In genomic region chr11:45832835-45833446, GRCh38 we compare ENCODE assay signal across 25 cellular contexts. TPM values are rescaled to one million over a fixed set of nuclear protein-coding genes. Genes with fewer than 3 reads are reported as not detected.
DNase-seq lines count a peak whose midpoint lies in the region; ATAC-seq, FAIRE-seq and TF ChIP-seq lines count a peak whose summit lies in the region.
"Had no signal": no experiment of that assay in that cellular context is flagged by ENCODE, and none has a peak within 500 bp of the region (broad histone marks: within the 10 kb centered on the region; RNA-seq: fewer than 3 reads in every experiment).

No MANE protein-coding gene starts in this region.

- H3K36me3 ChIP-seq in HepG2 (replicated peaks in 1 of 2; ENCODE audit: control insufficient read depth in 1 of 2, insufficient read depth in 2 of 2, low read length in 2 of 2) (no peaks in the 10 kb centered on the region), right lobe of liver (no peaks in the 10 kb centered on the region)
- H3K36me3 ChIP-seq: BLaER1, Peyer's patch had no signal

- FAIRE-seq in HepG2 (lab: Jason Lieb, UNC), result no peak
- FAIRE-seq: GM12892 had no signal

- no peak overlapping the region for H3K4me3 ChIP-seq in HepG2 (replicated peaks in 1 of 3; ENCODE audit: insufficient read depth in 1 of 3, low read depth in 2 of 3, low read length in 3 of 3)
- no peak overlapping the region for H3K4me3 ChIP-seq in right lobe of liver
- H3K4me3 ChIP-seq: BLaER1, Peyer's patch had no signal

- no peaks in the 10 kb centered on the region for H3K4me1 ChIP-seq in HepG2 (ENCODE audit: insufficient read depth, low read length)
- H3K4me1 ChIP-seq in right lobe of liver, result peaks cover 0 to 9% (median 0%) of the 10 kb centered on the region in 4 donors
- H3K4me1 ChIP-seq: BLaER1, Peyer's patch had no signal

- intact Hi-C loops in HepG2 (cut with micrococcal nuclease; ENCODE audit: unreplicated experiment), result no loop called here
- intact Hi-C loops in right lobe of liver (cut with DNase I), result no loop called here

- TF ChIP-seq EP300 in HepG2 (IDR thresholded peaks at IDR 0.05; ENCODE audit: low read depth in 2 of 2, low read length in 2 of 2) (no peak), HepG2 (CRISPR knock-in tag; IDR thresholded peaks at IDR 0.05; ENCODE audit: borderline replicate concordance) (no peak)

- TF ChIP-seq CTCF in HepG2 (CRISPR knock-in tag; IDR thresholded peaks at IDR 0.05) (no peak), right lobe of liver (IDR thresholded peaks at IDR 0.05) (no peak), WTC11 (IDR thresholded peaks at IDR 0.05) (no peak)

- no peak overlapping the region for H3K4me3 Mint-ChIP-seq in WTC11
- H3K4me3 Mint-ChIP-seq: CD4-positive, CD25-positive, alpha-beta regulatory T cell had no signal

- H3K79me2 ChIP-seq in HepG2 (ENCODE audit: insufficient read depth, low read length), result no peaks in the 10 kb centered on the region

- no peak overlapping the region for H3K27ac Mint-ChIP-seq in WTC11

- H3K4me1 Mint-ChIP-seq in WTC11, result no peaks in the 10 kb centered on the region

- peaks cover 0 to 11% of the 10 kb centered on the region in 2 experiments; a peak in 1 of 5 replicates for H3K27me3 ChIP-seq in HepG2 (ENCODE audit: control insufficient read depth in 1 of 2, insufficient read depth in 2 of 2, low read length in 2 of 2)
- no peaks in the 10 kb centered on the region for H3K27me3 ChIP-seq in right lobe of liver
- H3K27me3 ChIP-seq: BLaER1, Peyer's patch had no signal

- H3K36me3 Mint-ChIP-seq in WTC11, result no peaks in the 10 kb centered on the region
- H3K36me3 Mint-ChIP-seq: CD4-positive, CD25-positive, alpha-beta regulatory T cell had no signal

- POLR2A ChIA-PET in HepG2 (lab: Yijun Ruan, JAX) (interaction anchor here (0.9 kb wide), 1 partner anchor 34 kb away, joined by 3 read pairs; no protein-coding TSS in a partner anchor), WTC11 (lab: Charles Lee) (interaction anchor here (0.6 kb wide), 1 partner anchor 195 kb away, joined by 4 read pairs; no protein-coding TSS in a partner anchor)

- peaks cover 24% of the 10 kb centered on the region for H3K27me3 Mint-ChIP-seq in WTC11 (ENCODE audit: low read depth)

- H3K9ac ChIP-seq in HepG2 (ENCODE audit: insufficient read depth, low read depth, low read length), result no peak overlapping the region
- H3K9ac ChIP-seq: BLaER1, KMS-11 had no signal

- no peaks in the 10 kb centered on the region for H3K9me3 Mint-ChIP-seq in WTC11
- H3K9me3 Mint-ChIP-seq: CD4-positive, CD25-positive, alpha-beta regulatory T cell had no signal

- CTCF ChIA-PET in HepG2 (lab: Yijun Ruan, JAX; ENCODE audit: low intra/inter-chr PET ratio, low total read pairs), result no interaction called here
- CTCF ChIA-PET in WTC11 (lab: Charles Lee), result interaction anchor here (0.8 to 1.7 kb wide), 2 partner anchors 10 to 16 kb away, joined by 3 to 5 read pairs; no protein-coding TSS in a partner anchor

- H3K4me2 ChIP-seq in HepG2 (ENCODE audit: low read depth, low read length), result no peak overlapping the region
- H3K4me2 ChIP-seq: BLaER1, KMS-11 had no signal

- TF ChIP-seq POLR2A in HepG2 (IDR thresholded peaks at IDR 0.05; ENCODE audit: insufficient read depth in 1 of 2, low read depth in 2 of 2, low read length in 2 of 2), result no peak
- no peak for TF ChIP-seq POLR2A in right lobe of liver (IDR thresholded peaks at IDR 0.05)

- DNase-seq in HepG2 (ENCODE audit: low spot score), result no peak
- no peak for DNase-seq in right lobe of liver
- no peak for DNase-seq in WTC11 (ENCODE audit: low spot score)
- peak; percentile 68 for DNase-seq in mesenteric fat pad (ENCODE audit: low spot score)
- no peak for DNase-seq in stimulated activated CD4-positive, alpha-beta T cell treated with anti-CD3 and anti-CD28 coated beads, Interleukin-4, amount 100 ng/mL, for 1 hour
- DNase-seq: DMS79, H7, IMR-90, MM.1S, NCI-H1092 treated with DMSO at 0.1 percent for 48 hours, NCI-H1436, NCI-H187, NCI-H2081 treated with DMSO at 0.1 percent for 48 hours, NCI-H2171, NCI-H226, NCI-H510A, NCI-H69, Peyer's patch, SHP77 treated with DMSO at 0.1 percent for 48 hours had no signal

- no peaks in the 10 kb centered on the region for H4K20me1 ChIP-seq in HepG2 (ENCODE audit: insufficient read depth, low read length)
- H4K20me1 ChIP-seq: BLaER1 had no signal

- no peaks in the 10 kb centered on the region for H3K9me3 ChIP-seq in HepG2 (ENCODE audit: low read length)
- no peaks in the 10 kb centered on the region for H3K9me3 ChIP-seq in right lobe of liver
- H3K9me3 ChIP-seq: BLaER1, Peyer's patch had no signal

- no TSS peak for BruUV-seq in HepG2 (replicated peaks; lab: Mats Ljungman, UMichigan)

- TF ChIP-seq RAD21 in HepG2 (CRISPR knock-in tag; IDR thresholded peaks at IDR 0.05), result no peak

- H3K27ac ChIP-seq in HepG2 (ENCODE audit: extremely low read length, insufficient read depth, low read length) (no peak overlapping the region), right lobe of liver (no peak overlapping the region)
- H3K27ac ChIP-seq: BLaER1, KMS-11, Peyer's patch had no signal

- H2AFZ ChIP-seq in HepG2 (ENCODE audit: low read length), result no peak overlapping the region

- in situ Hi-C loops in HepG2 (cut with HindIII; ENCODE audit: extremely low pct_ligation_motif_present, low pct_unique_long_range_greater_than_20kb), result no loop called here

- WGBS in HepG2 (ENCODE audit: low lambda C conversion rate), result 14% methylated on average over 9 of the region's 9 CpGs
- WGBS in right lobe of liver (ENCODE audit: insufficient coverage, low coverage, low lambda C conversion rate, missing lambda C conversion rate), result 78% methylated on average over 6 of the region's 9 CpGs

- ATAC-seq in HepG2 (no peak), right lobe of liver (no peak), WTC11 (no peak), GM21576 (IDR thresholded peaks at IDR 0.05; ENCODE audit: unreplicated experiment) (no peak), GM21825 (IDR thresholded peaks at IDR 0.05; ENCODE audit: unreplicated experiment) (no peak)

RNA-seq across cellular contexts. Expression of gene CRY2, which starts 14.3 kb away (rescaled TPM):
- total RNA-seq in HepG2 (2016; rRNA removed; fragmentation: Illumina TruSeq; extraction: Trizol) (8.8 and 12.2 TPM in 2 replicates), right lobe of liver (100 to 1,000 TPM in 1 of 6 experiments, 10 to 100 TPM in 5; 19.6 to 104 (median 31.5) TPM), WTC11 (2021) (14.4 to 18.3 TPM (median 16.8 TPM) in 3 replicates), mesenteric fat pad (69.9 TPM)
- 8.5 and 9.2 TPM in 2 replicates for total RNA-seq in HepG2 (2016; cell fraction: cytosol; rRNA removed; fragmentation: Illumina TruSeq; extraction: Trizol; ENCODE audit: low read depth)
- total RNA-seq in HepG2 (2016; cell fraction: insoluble cytoplasmic fraction; rRNA removed; fragmentation: Illumina TruSeq; extraction: Trizol), result 7.8 and 11.7 TPM in 2 replicates
- 7.7 and 7.9 TPM in 2 replicates for total RNA-seq in HepG2 (2016; cell fraction: membrane; rRNA removed; fragmentation: Illumina TruSeq; extraction: Trizol)
- total RNA-seq in HepG2 (2016; cell fraction: nucleus; rRNA removed; fragmentation: Illumina TruSeq; extraction: Trizol), result 14.4 and 18.4 TPM in 2 replicates
- polyA plus RNA-seq in HepG2 (2011; rRNA removed), result 10.0 and 10.1 TPM in 2 replicates
- polyA plus RNA-seq in HepG2 (2011; cell fraction: cytosol; rRNA removed), result 4.5 and 4.8 TPM in 2 replicates
- 42.1 and 49.3 TPM in 2 replicates for polyA plus RNA-seq in HepG2 (2011; cell fraction: nucleus; rRNA removed)
- polyA plus RNA-seq in HepG2 (2012), result 8.4 and 8.8 TPM in 2 replicates
- polyA plus RNA-seq in HepG2 (2016; cell fraction: cytosol; fragmentation: Illumina TruSeq; extraction: Trizol; ENCODE audit: low read depth), result 0.70 and 0.83 TPM in 2 replicates
- 6.0 and 7.6 TPM in 2 replicates for polyA plus RNA-seq in HepG2 (2016; cell fraction: insoluble cytoplasmic fraction; fragmentation: Illumina TruSeq; extraction: Trizol; ENCODE audit: low read depth)
- 1.9 and 2.1 TPM in 2 replicates for polyA plus RNA-seq in HepG2 (2016; cell fraction: membrane; fragmentation: Illumina TruSeq; extraction: Trizol; ENCODE audit: low read depth)
- polyA plus RNA-seq in HepG2 (2016; cell fraction: nucleus; fragmentation: Illumina TruSeq; extraction: Trizol; ENCODE audit: insufficient read depth, low read depth), result 27.9 and 28.8 TPM in 2 replicates
- 28.6 and 30.6 TPM in 2 replicates for polyA minus RNA-seq in HepG2 (2011; rRNA and poly(A)+ RNA removed; ENCODE audit: low replicate concordance)
- polyA minus RNA-seq in HepG2 (2011; cell fraction: cytosol; rRNA and poly(A)+ RNA removed), result 7.2 and 7.8 TPM in 2 replicates
- polyA minus RNA-seq in HepG2 (2011; cell fraction: nucleus; rRNA and poly(A)+ RNA removed), result 25.4 and 26.0 TPM in 2 replicates

RNA-seq across cellular contexts. Expression of gene SLC35C1, which starts 28.0 kb away (rescaled TPM):
- total RNA-seq in HepG2 (2016; rRNA removed; fragmentation: Illumina TruSeq; extraction: Trizol) (6.1 and 7.0 TPM in 2 replicates), right lobe of liver (100 to 1,000 TPM in 3 of 6 experiments, 10 to 100 TPM in 3; 11.6 to 134 (median 83.9) TPM), WTC11 (2021) (10.4 to 14.3 TPM (median 12.1 TPM) in 3 replicates), mesenteric fat pad (81.0 TPM)
- 2.8 and 3.3 TPM in 2 replicates for total RNA-seq in HepG2 (2016; cell fraction: cytosol; rRNA removed; fragmentation: Illumina TruSeq; extraction: Trizol; ENCODE audit: low read depth)
- total RNA-seq in HepG2 (2016; cell fraction: insoluble cytoplasmic fraction; rRNA removed; fragmentation: Illumina TruSeq; extraction: Trizol), result 5.8 and 7.5 TPM in 2 replicates
- 9.9 and 10.1 TPM in 2 replicates for total RNA-seq in HepG2 (2016; cell fraction: membrane; rRNA removed; fragmentation: Illumina TruSeq; extraction: Trizol)
- 8.9 and 10.1 TPM in 2 replicates for total RNA-seq in HepG2 (2016; cell fraction: nucleus; rRNA removed; fragmentation: Illumina TruSeq; extraction: Trizol)
- 2.6 and 2.9 TPM in 2 replicates for polyA plus RNA-seq in HepG2 (2011; rRNA removed)
- 1.8 and 3.3 TPM in 2 replicates for polyA plus RNA-seq in HepG2 (2011; cell fraction: cytosol; rRNA removed)
- polyA plus RNA-seq in HepG2 (2011; cell fraction: nucleus; rRNA removed), result 5.3 and 6.1 TPM in 2 replicates
- polyA plus RNA-seq in HepG2 (2012), result 5.5 and 7.2 TPM in 2 replicates
- 4.4 and 5.2 TPM in 2 replicates for polyA plus RNA-seq in HepG2 (2016; cell fraction: cytosol; fragmentation: Illumina TruSeq; extraction: Trizol; ENCODE audit: low read depth)
- polyA plus RNA-seq in HepG2 (2016; cell fraction: insoluble cytoplasmic fraction; fragmentation: Illumina TruSeq; extraction: Trizol; ENCODE audit: low read depth), result 8.6 and 9.4 TPM in 2 replicates
- 10.8 and 11.1 TPM in 2 replicates for polyA plus RNA-seq in HepG2 (2016; cell fraction: membrane; fragmentation: Illumina TruSeq; extraction: Trizol; ENCODE audit: low read depth)
- 11.8 and 12.4 TPM in 2 replicates for polyA plus RNA-seq in HepG2 (2016; cell fraction: nucleus; fragmentation: Illumina TruSeq; extraction: Trizol; ENCODE audit: insufficient read depth, low read depth)
- 22.9 and 26.1 TPM in 2 replicates for polyA minus RNA-seq in HepG2 (2011; rRNA and poly(A)+ RNA removed; ENCODE audit: low replicate concordance)
- 6.5 and 8.0 TPM in 2 replicates for polyA minus RNA-seq in HepG2 (2011; cell fraction: cytosol; rRNA and poly(A)+ RNA removed)
- 3.4 and 5.5 TPM in 2 replicates for polyA minus RNA-seq in HepG2 (2011; cell fraction: nucleus; rRNA and poly(A)+ RNA removed)

RNA-seq across cellular contexts. Expression of gene MAPK8IP1, which starts 52.5 kb away (rescaled TPM):
- total RNA-seq in HepG2 (2016; rRNA removed; fragmentation: Illumina TruSeq; extraction: Trizol) (3.0 and 4.2 TPM in 2 replicates), right lobe of liver (1 to 10 TPM; 1.7 to 6.2 (median 2.6) TPM), WTC11 (2021) (31.6 to 34.1 TPM (median 32.4 TPM) in 3 replicates), mesenteric fat pad (4.2 TPM)
- 1.8 and 1.9 TPM in 2 replicates for total RNA-seq in HepG2 (2016; cell fraction: cytosol; rRNA removed; fragmentation: Illumina TruSeq; extraction: Trizol; ENCODE audit: low read depth)
- 4.1 and 4.2 TPM in 2 replicates for total RNA-seq in HepG2 (2016; cell fraction: insoluble cytoplasmic fraction; rRNA removed; fragmentation: Illumina TruSeq; extraction: Trizol)
- 4.9 and 5.4 TPM in 2 replicates for total RNA-seq in HepG2 (2016; cell fraction: membrane; rRNA removed; fragmentation: Illumina TruSeq; extraction: Trizol)
- 2.2 and 2.8 TPM in 2 replicates for total RNA-seq in HepG2 (2016; cell fraction: nucleus; rRNA removed; fragmentation: Illumina TruSeq; extraction: Trizol)
- 2.2 and 3.1 TPM in 2 replicates for polyA plus RNA-seq in HepG2 (2011; rRNA removed)
- polyA plus RNA-seq in HepG2 (2011; cell fraction: cytosol; rRNA removed), result 2.2 and 3.1 TPM in 2 replicates
- 5.3 and 6.8 TPM in 2 replicates for polyA plus RNA-seq in HepG2 (2011; cell fraction: nucleus; rRNA removed)
- polyA plus RNA-seq in HepG2 (2012), result 1.2 and 1.9 TPM in 2 replicates
- 2.5 and 2.9 TPM in 2 replicates for polyA plus RNA-seq in HepG2 (2016; cell fraction: cytosol; fragmentation: Illumina TruSeq; extraction: Trizol; ENCODE audit: low read depth)
- polyA plus RNA-seq in HepG2 (2016; cell fraction: insoluble cytoplasmic fraction; fragmentation: Illumina TruSeq; extraction: Trizol; ENCODE audit: low read depth), result 4.7 and 5.0 TPM in 2 replicates
- 5.4 and 6.2 TPM in 2 replicates for polyA plus RNA-seq in HepG2 (2016; cell fraction: membrane; fragmentation: Illumina TruSeq; extraction: Trizol; ENCODE audit: low read depth)
- polyA plus RNA-seq in HepG2 (2016; cell fraction: nucleus; fragmentation: Illumina TruSeq; extraction: Trizol; ENCODE audit: insufficient read depth, low read depth), result 5.6 and 7.4 TPM in 2 replicates
- 1.2 and 6.3 TPM in 2 replicates for polyA minus RNA-seq in HepG2 (2011; rRNA and poly(A)+ RNA removed; ENCODE audit: low replicate concordance)
- polyA minus RNA-seq in HepG2 (2011; cell fraction: cytosol; rRNA and poly(A)+ RNA removed), result 2.4 TPM in 2 replicates
- polyA minus RNA-seq in HepG2 (2011; cell fraction: nucleus; rRNA and poly(A)+ RNA removed), result 1.2 TPM in 2 replicates
